18 cellular contexts compared by ENCODE assay signal in genomic region chr4:173424899-173425805, GRCh38. TPM values are rescaled to one million over a fixed set of nuclear protein-coding genes. Genes with fewer than 3 reads are reported as not detected.
DNase-seq lines count a peak whose midpoint lies in the region; ATAC-seq and TF ChIP-seq lines count a peak whose summit lies in the region.
"Had no signal": no experiment of that assay in that cellular context is flagged by ENCODE, and none has a peak within 500 bp of the region (broad histone marks: within the 10 kb centered on the region; RNA-seq: fewer than 3 reads in every experiment).

No MANE protein-coding gene starts in this region.

- H3K9me3 Mint-ChIP-seq in WTC11 = peaks cover 3% of the 10 kb centered on the region; the same call in 1 of the 2 replicates

- POLR2A ChIA-PET in WTC11 (lab: Charles Lee) = no interaction called here
- POLR2A ChIA-PET in OCI-LY7 (lab: Charles Lee) = interaction anchor here (0.6 to 1.2 kb wide), 3 partner anchors 10 to 1684 kb away, joined by 3 to 4 read pairs (median 3); no protein-coding TSS in a partner anchor

- H3K4me3 Mint-ChIP-seq in WTC11 = no peak overlapping the region

- H3K27ac ChIP-seq in heart left ventricle (peak overlapping the region in 2 of 12 donors; percentile 15 to 49), gastroesophageal sphincter (peak overlapping the region in 3 of 4 donors; percentile 12 to 76 (median 71)), thymus (ENCODE audit: low read depth) (peak overlapping the region; percentile 64), gastrocnemius medialis (no peak overlapping the region), OCI-LY7 (ENCODE audit: low read depth, low read length, poor library complexity, severe bottlenecking) (no peak overlapping the region)
- H3K27ac ChIP-seq: vagina had no signal

- intact Hi-C loops in heart left ventricle (cut with DNase I) (loop anchor here in 4 of 10 donors (5.0 to 10.0 kb wide), 3 partner anchors 67 to 732 kb away; no protein-coding TSS in a partner anchor), Right ventricle myocardium inferior (cut with DNase I) (loop anchor here (10.0 kb wide), 3 partner anchors 330 to 890 kb away; no protein-coding TSS in a partner anchor), gastrocnemius medialis (cut with DNase I; ENCODE audit: low total_unique reads) (no loop called here), OCI-LY7 (cut with micrococcal nuclease; ENCODE audit: unreplicated experiment) (no loop called here)

- no peak for TF ChIP-seq CTCF in heart left ventricle (IDR thresholded peaks at IDR 0.05)
- TF ChIP-seq CTCF in WTC11 (IDR thresholded peaks at IDR 0.05) = no peak
- no peak for TF ChIP-seq CTCF in gastroesophageal sphincter (IDR thresholded peaks at IDR 0.05)
- no peak for TF ChIP-seq CTCF in gastrocnemius medialis (IDR thresholded peaks at IDR 0.05 in 4 of 5, conservative IDR thresholded peaks at IDR 0.05 in 1 of 5)
- no peak for TF ChIP-seq CTCF in OCI-LY7 (conservative IDR thresholded peaks at IDR 0.05; ENCODE audit: low read length)

- H3K9me2 ChIP-seq in OCI-LY7 (ENCODE audit: insufficient read depth, low read length) = no peaks in the 10 kb centered on the region

- peaks cover 0 to under 1% (median 0%) of the 10 kb centered on the region in 12 donors for H3K9me3 ChIP-seq in heart left ventricle
- no peaks in the 10 kb centered on the region for H3K9me3 ChIP-seq in gastroesophageal sphincter
- no peaks in the 10 kb centered on the region for H3K9me3 ChIP-seq in thymus (ENCODE audit: control insufficient read depth)
- no peaks in the 10 kb centered on the region for H3K9me3 ChIP-seq in gastrocnemius medialis
- H3K9me3 ChIP-seq in OCI-LY7 (ENCODE audit: low read length) = no peaks in the 10 kb centered on the region
- H3K9me3 ChIP-seq: vagina had no signal

- no peaks in the 10 kb centered on the region for H3K36me3 ChIP-seq in heart left ventricle
- no peaks in the 10 kb centered on the region for H3K36me3 ChIP-seq in gastroesophageal sphincter
- no peaks in the 10 kb centered on the region for H3K36me3 ChIP-seq in thymus (ENCODE audit: control insufficient read depth, insufficient read depth)
- H3K36me3 ChIP-seq in gastrocnemius medialis = no peaks in the 10 kb centered on the region
- H3K36me3 ChIP-seq in OCI-LY7 (ENCODE audit: insufficient read depth, low read length) = no peaks in the 10 kb centered on the region
- H3K36me3 ChIP-seq: vagina had no signal

- 56 to 75% (median 69%) methylated on average over 2 of the region's 2 CpGs for WGBS in heart left ventricle, 4 donors
- WGBS in gastroesophageal sphincter (ENCODE audit: low coverage in 1 of 2), 2 donors = 30 to 67% methylated on average over 1 to 2 of the region's 2 CpGs
- 97% methylated on average over 2 of the region's 2 CpGs for WGBS in thymus

- no peak overlapping the region for H3K4me2 ChIP-seq in OCI-LY7 (ENCODE audit: low read length)

- H3K79me2 ChIP-seq in OCI-LY7 (ENCODE audit: insufficient read depth, low read depth, low read length) = no peaks in the 10 kb centered on the region

- H4K20me1 ChIP-seq in OCI-LY7 (ENCODE audit: insufficient read depth, low read length) = no peaks in the 10 kb centered on the region

- TF ChIP-seq POLR2A in heart left ventricle (IDR thresholded peaks at IDR 0.05) (no peak), gastroesophageal sphincter (IDR thresholded peaks at IDR 0.05) (no peak), gastrocnemius medialis (IDR thresholded peaks at IDR 0.05) (no peak)

- CTCF ChIA-PET in WTC11 (lab: Charles Lee) (interaction anchor here (1.1 to 1.5 kb wide), 4 partner anchors 69 to 412 kb away, joined by 3 to 7 read pairs (median 4); no protein-coding TSS in a partner anchor), OCI-LY7 (lab: Charles Lee; ENCODE audit: unreplicated experiment) (no interaction called here)

- H3K27me3 Mint-ChIP-seq in WTC11 (ENCODE audit: low read depth) = no peaks in the 10 kb centered on the region

- no peak overlapping the region for H3K27ac Mint-ChIP-seq in WTC11

- H3K4me1 ChIP-seq in heart left ventricle (peaks cover 0 to 8% (median 4%) of the 10 kb centered on the region in 12 donors), gastroesophageal sphincter (peaks cover 0 to 15% (median 4%) of the 10 kb centered on the region in 3 donors), thymus (ENCODE audit: control insufficient read depth, insufficient read depth, low read length) (no peaks in the 10 kb centered on the region), gastrocnemius medialis (no peaks in the 10 kb centered on the region), OCI-LY7 (ENCODE audit: insufficient read depth, low read length, poor library complexity, severe bottlenecking) (no peaks in the 10 kb centered on the region)

- in situ Hi-C loops in gastrocnemius medialis (cut with MboI; ENCODE audit: low sequenced_read_pairs in 4 of 4) = loop anchor here in 3 of 4 donors (5.0 to 25.0 kb wide), 2 partner anchors 67 to 413 kb away; no protein-coding TSS in a partner anchor

- TF ChIP-seq EP300 in gastroesophageal sphincter (IDR thresholded peaks at IDR 0.05) = no peak

- H3K36me3 Mint-ChIP-seq in WTC11 = no peaks in the 10 kb centered on the region

- no TSS peak for BruUV-seq in OCI-LY7 (replicated peaks; lab: Mats Ljungman, UMichigan)

- H2AFZ ChIP-seq in OCI-LY7 (ENCODE audit: low read length) = no peak overlapping the region

- no peaks in the 10 kb centered on the region for H3K27me3 ChIP-seq in heart left ventricle
- H3K27me3 ChIP-seq in gastroesophageal sphincter = no peaks in the 10 kb centered on the region
- H3K27me3 ChIP-seq in thymus (ENCODE audit: control insufficient read depth, insufficient read depth) = no peaks in the 10 kb centered on the region
- H3K27me3 ChIP-seq in gastrocnemius medialis = no peaks in the 10 kb centered on the region
- H3K27me3 ChIP-seq: vagina had no signal

- DNase-seq in heart left ventricle (peak in 1 of 5 donors; percentile 43), Right ventricle myocardium inferior (ENCODE audit: missing footprints) (no peak), WTC11 (ENCODE audit: low spot score) (no peak), gastrocnemius medialis (no peak), OCI-LY7 (ENCODE audit: low spot score) (no peak)
- DNase-seq: AML-193, anterior cingulate cortex, mammary epithelial cell, NCI-H1048, NCI-H526 treated with DMSO at 0.1 percent for 48 hours, SW 1271 had no signal

- H3K4me3 ChIP-seq in heart left ventricle (no peak overlapping the region), gastroesophageal sphincter (no peak overlapping the region), thymus (ENCODE audit: low read length) (no peak overlapping the region), gastrocnemius medialis (no peak overlapping the region), OCI-LY7 (ENCODE audit: low read depth, low read length, poor library complexity, severe bottlenecking) (no peak overlapping the region)
- H3K4me3 ChIP-seq: vagina had no signal

- ATAC-seq in heart left ventricle (peak; percentile 42 to 77 (median 64)), Right ventricle myocardium inferior (no peak), WTC11 (no peak), gastroesophageal sphincter (peak; percentile 57), gastrocnemius medialis (no peak), HG03139 (IDR thresholded peaks at IDR 0.05; ENCODE audit: unreplicated experiment) (no peak)

- H3K4me1 Mint-ChIP-seq in WTC11 = no peaks in the 10 kb centered on the region

TF ChIP-seq in WTC11, 78 proteins besides CTCF, POLR2A, EP300 and RAD21:
- TF ChIP-seq ESRRA (CRISPR knock-in tag; IDR thresholded peaks at IDR 0.05; ENCODE audit: borderline replicate concordance) (no peak), HMGA2 (CRISPR knock-in tag; IDR thresholded peaks at IDR 0.05) (peak; percentile 36; the same call in 1 of the 2 replicates), E2F5 (CRISPR knock-in tag; IDR thresholded peaks at IDR 0.05) (no peak), FOXK1 (CRISPR knock-in tag; IDR thresholded peaks at IDR 0.05) (no peak)

RNA-seq across cellular contexts. Expression of gene SCRG1, which starts 26.2 kb away (rescaled TPM):
- total RNA-seq in heart left ventricle (under 1 TPM in 8 of 9 donors, not detected in 1; 0.12 to 0.46 (median 0.25) TPM), Right ventricle myocardium inferior (0.76 TPM), WTC11 (2021) (not detected in 3 replicates), gastroesophageal sphincter (1 to 10 TPM; 1.1 to 2.7 (median 1.8) TPM), gastrocnemius medialis (not detected), OCI-LY7 (2022) (not detected in 2 replicates)
- polyA plus RNA-seq in heart left ventricle (under 1 TPM; 0.08 to 0.11 TPM), thymus (0.39 TPM)
- total RNA-seq in OCI-LY7 (2014; rRNA removed; shearing (Covaris generic)) = not detected in 2 replicates
- total RNA-seq: activated CD8-positive, alpha-beta memory T cell treated with anti-CD3 and anti-CD28 coated beads for 36 hours; glomerular endothelial cell; pulmonary artery endothelial cell had no signal
- polyA plus RNA-seq: mammary epithelial cell had no signal

RNA-seq across cellular contexts. Expression of gene SAP30, which starts 54.4 kb away (rescaled TPM):
- total RNA-seq in heart left ventricle (10 to 100 TPM; 10.8 to 29.1 (median 16.0) TPM), Right ventricle myocardium inferior (14.6 TPM), WTC11 (2021) (20.0 to 21.1 TPM (median 20.0 TPM) in 3 replicates), gastroesophageal sphincter (10 to 100 TPM; 36.5 to 53.4 (median 41.9) TPM), gastrocnemius medialis (10 to 100 TPM; 13.3 to 24.8 (median 18.2) TPM), OCI-LY7 (2022) (49.3 and 56.0 TPM in 2 replicates)
- polyA plus RNA-seq in heart left ventricle (10 to 100 TPM in 1 of 2 donors, 1 to 10 TPM in 1; 9.8 to 15.1 TPM), thymus (15.5 TPM)
- total RNA-seq in OCI-LY7 (2014; rRNA removed; shearing (Covaris generic)) = 63.5 and 86.2 TPM in 2 replicates

Comparison
In these comparisons a context has a peak if more than half of its experiments do, and no peak if none do; other contexts are left out.
1. ATAC-seq: peak in heart left ventricle (4 of 4) and gastroesophageal sphincter (single experiment); none in Right ventricle myocardium inferior (single experiment), WTC11 (single experiment), gastrocnemius medialis (0 of 2) and HG03139 (single experiment).
2. H3K27ac ChIP-seq: peak in gastroesophageal sphincter (3 of 4) and thymus (single experiment); none in gastrocnemius medialis (0 of 4) and OCI-LY7 (single experiment).